In genomic region chr6:35931873-35932272, GRCh38 we compare ENCODE assay signal across 1 cellular context.
TF ChIP-seq lines count a peak whose summit lies in the region.

No MANE protein-coding gene starts in this region.

TF ChIP-seq in HepG2, 621 proteins besides CTCF, POLR2A, EP300 and RAD21:
- TF ChIP-seq NFYB (CRISPR knock-in tag; IDR thresholded peaks at IDR 0.05), result peak; percentile 55
